ENCODE assay signal across 1 cellular context in the genomic region with DNA sequence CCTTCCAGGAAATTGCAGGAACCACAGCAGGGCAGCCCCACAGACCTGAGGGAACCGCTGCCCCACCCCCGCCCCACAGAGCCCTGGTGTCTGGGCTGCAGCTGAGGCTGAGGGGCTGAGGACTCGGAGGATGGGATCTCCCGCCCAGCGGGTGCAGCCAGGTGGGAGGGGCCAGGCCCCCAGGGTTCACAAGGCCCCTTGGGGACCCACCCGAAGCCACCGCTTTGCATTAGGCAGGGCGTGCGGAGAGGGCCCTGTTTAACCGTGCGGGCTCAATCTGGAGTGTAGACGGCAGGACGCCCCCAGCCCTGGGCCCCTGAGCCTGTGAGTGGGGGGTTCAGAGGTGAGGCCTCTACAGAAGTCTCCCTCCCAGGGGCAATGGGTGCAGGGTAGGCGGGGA.
TF ChIP-seq lines count a peak whose summit lies in the region.

No MANE protein-coding gene starts in this region.

TF ChIP-seq in K562, 482 proteins besides CTCF, POLR2A, EP300 and RAD21:
- TF ChIP-seq SETDB1 (IDR thresholded peaks at IDR 0.05; ENCODE audit: low read length) (no peak), ZBTB7A (IDR thresholded peaks at IDR 0.05; ENCODE audit: borderline replicate concordance, control insufficient read depth, low read depth, low read length) (peak; percentile 56; the same call in 1 of the 2 replicates), ZKSCAN3 (CRISPR knock-in tag; IDR thresholded peaks at IDR 0.05) (no peak), TRIM28 (IDR thresholded peaks at IDR 0.05) (no peak), ZNF780A (CRISPR knock-in tag; IDR thresholded peaks at IDR 0.05) (no peak), MBD1 (CRISPR knock-in tag; IDR thresholded peaks at IDR 0.05) (no peak), KLF10 (CRISPR knock-in tag; IDR thresholded peaks at IDR 0.05) (no peak), ZNF12 (CRISPR knock-in tag; IDR thresholded peaks at IDR 0.05) (no peak), HNRNPK (IDR thresholded peaks at IDR 0.05; ENCODE audit: low read depth, low read length, poor library complexity, severe bottlenecking) (no peak), TAF9B (IDR thresholded peaks at IDR 0.05; ENCODE audit: partially characterized antibody) (no peak), E4F1 (CRISPR knock-in tag; IDR thresholded peaks at IDR 0.05; ENCODE audit: borderline replicate concordance) (no peak), PCBP1 (IDR thresholded peaks at IDR 0.05; ENCODE audit: low read depth, low read length, poor library complexity, severe bottlenecking) (peak; percentile 38), ZNF263 (CRISPR knock-in tag; IDR thresholded peaks at IDR 0.05; ENCODE audit: borderline replicate concordance) (peak; percentile 77), YBX1 (IDR thresholded peaks at IDR 0.05) (no peak), RNF219 (CRISPR knock-in tag; IDR thresholded peaks at IDR 0.05) (no peak), ZBTB33 (CRISPR knock-in tag; IDR thresholded peaks at IDR 0.05) (peak; percentile 74), PRPF4 (IDR thresholded peaks at IDR 0.05; ENCODE audit: insufficient read depth, low read depth, low read length, poor library complexity, severe bottlenecking) (no peak), ZNF57 (CRISPR knock-in tag; IDR thresholded peaks at IDR 0.05) (no peak), ZC3H11A (IDR thresholded peaks at IDR 0.05; ENCODE audit: low read depth, low read length) (no peak), SNRNP70 (optimal IDR thresholded peaks at IDR 0.05; ENCODE audit: low read depth, low read length) (no peak)
